ENCODE assay signal across 8 cellular contexts in the genomic region with DNA sequence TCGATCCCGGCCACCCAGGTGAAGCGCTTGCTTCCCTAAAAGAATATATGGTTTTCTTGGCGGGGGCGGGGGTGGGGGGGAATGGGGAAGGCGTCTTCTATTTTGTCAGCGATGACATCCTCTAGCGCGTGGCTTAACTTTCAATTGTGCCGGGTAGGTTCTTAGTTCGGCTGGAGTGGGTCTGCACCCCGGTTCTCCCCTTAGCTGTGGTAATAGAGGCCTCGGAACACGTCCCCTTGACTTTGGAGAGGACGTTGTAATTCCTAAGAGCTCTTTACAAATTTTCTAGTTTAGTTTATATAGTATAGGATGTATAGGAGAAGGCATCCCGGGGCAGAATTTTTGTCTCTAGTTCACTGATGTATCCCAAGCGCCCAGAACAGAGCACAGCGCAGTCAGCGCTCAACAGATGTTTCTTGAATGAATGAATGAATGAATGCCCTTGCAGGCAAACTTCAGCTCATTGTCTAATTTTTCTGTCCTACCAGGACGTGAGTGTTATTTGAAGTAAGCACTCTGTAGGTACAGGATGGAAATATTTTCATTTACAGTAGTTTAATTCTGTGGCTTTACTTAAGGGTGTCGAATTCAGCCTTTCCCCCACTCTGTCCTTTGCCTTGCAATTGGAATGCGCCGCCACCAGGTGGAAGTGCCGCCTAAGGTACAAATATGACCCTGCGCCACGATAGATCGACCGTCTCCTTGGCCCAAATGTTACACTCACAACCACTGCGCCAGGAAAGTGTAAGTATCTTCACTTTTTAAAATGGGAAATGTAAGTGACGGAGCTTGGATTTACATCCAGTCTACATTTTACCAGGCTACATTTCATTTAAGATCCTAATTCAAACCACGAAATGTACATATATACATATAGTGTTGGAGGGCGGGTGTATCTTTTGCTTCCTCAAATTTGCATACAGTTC.
A peak's percentile ranks its signal among the peaks of the same experiment; 100 is the strongest.
DNase-seq lines count a peak whose midpoint lies in the region; ATAC-seq and TF ChIP-seq lines count a peak whose summit lies in the region.

No MANE protein-coding gene starts in this region.

- peak; percentile 80 for ATAC-seq in HG02981 (IDR thresholded peaks at IDR 0.05; ENCODE audit: unreplicated experiment)

- in situ Hi-C loops in brain microvascular endothelial cell (cut with HindIII; ENCODE audit: low pct_ligation_motif_present, low sequenced_read_pairs): no loop called here

- TF ChIP-seq CTCF in brain microvascular endothelial cell (IDR thresholded peaks at IDR 0.05; ENCODE audit: low read depth, low read length, missing control alignments): peak; percentile 91

- peaks cover 5% of the 10 kb centered on the region for H3K4me1 ChIP-seq in iPS-15b (ENCODE audit: control insufficient read depth, insufficient read depth, low read length)

- H3K9ac ChIP-seq in iPS-15b (ENCODE audit: low read depth, low read length): no peak overlapping the region

- H3K9me3 ChIP-seq in iPS-15b (ENCODE audit: control insufficient read depth, insufficient read depth, low read length): no peaks in the 10 kb centered on the region

- no peak overlapping the region for H3K27ac ChIP-seq in brain microvascular endothelial cell

- H3K27me3 ChIP-seq in brain microvascular endothelial cell (replicated peaks): no peaks in the 10 kb centered on the region
- no peaks in the 10 kb centered on the region for H3K27me3 ChIP-seq in iPS-15b (ENCODE audit: control insufficient read depth, insufficient read depth, low read length)

- H3K36me3 ChIP-seq in brain microvascular endothelial cell (replicated peaks): peaks cover 6% of the 10 kb centered on the region
- no peaks in the 10 kb centered on the region for H3K36me3 ChIP-seq in iPS-15b (ENCODE audit: control insufficient read depth, insufficient read depth, low read length)

- DNase-seq in NK-92 treated with Interleukin-12 subunit alpha and Interleukin-12 subunit beta, amount 100 ng/mL, for 24 hours (lab: John Stamatoyannopoulos, UW): peak; percentile 57
- DNase-seq in NK-92 (lab: John Stamatoyannopoulos, UW; ENCODE audit: unreplicated experiment) (no peak), NCI-H187 treated with DMSO at 0.1 percent for 48 hours (lab: John Stamatoyannopoulos, UW) (peak; percentile 23), UCSD-AML1 (lab: John Stamatoyannopoulos, UW; ENCODE audit: unreplicated experiment) (peak; percentile 73), brain microvascular endothelial cell (peak; percentile 78), skeletal muscle cell (ENCODE audit: low read depth) (peak; percentile 49)

- peak overlapping the region; percentile 86 for H3K4me3 ChIP-seq in brain microvascular endothelial cell (ENCODE audit: low read depth, low read length)
- peak overlapping the region; percentile 85 for H3K4me3 ChIP-seq in iPS-15b (ENCODE audit: low read depth, low read length)
- H3K4me3 ChIP-seq in skeletal muscle cell (ENCODE audit: low read depth, low read length): peak overlapping the region; percentile 87
